8 cellular contexts compared by ENCODE assay signal in the genomic region with DNA sequence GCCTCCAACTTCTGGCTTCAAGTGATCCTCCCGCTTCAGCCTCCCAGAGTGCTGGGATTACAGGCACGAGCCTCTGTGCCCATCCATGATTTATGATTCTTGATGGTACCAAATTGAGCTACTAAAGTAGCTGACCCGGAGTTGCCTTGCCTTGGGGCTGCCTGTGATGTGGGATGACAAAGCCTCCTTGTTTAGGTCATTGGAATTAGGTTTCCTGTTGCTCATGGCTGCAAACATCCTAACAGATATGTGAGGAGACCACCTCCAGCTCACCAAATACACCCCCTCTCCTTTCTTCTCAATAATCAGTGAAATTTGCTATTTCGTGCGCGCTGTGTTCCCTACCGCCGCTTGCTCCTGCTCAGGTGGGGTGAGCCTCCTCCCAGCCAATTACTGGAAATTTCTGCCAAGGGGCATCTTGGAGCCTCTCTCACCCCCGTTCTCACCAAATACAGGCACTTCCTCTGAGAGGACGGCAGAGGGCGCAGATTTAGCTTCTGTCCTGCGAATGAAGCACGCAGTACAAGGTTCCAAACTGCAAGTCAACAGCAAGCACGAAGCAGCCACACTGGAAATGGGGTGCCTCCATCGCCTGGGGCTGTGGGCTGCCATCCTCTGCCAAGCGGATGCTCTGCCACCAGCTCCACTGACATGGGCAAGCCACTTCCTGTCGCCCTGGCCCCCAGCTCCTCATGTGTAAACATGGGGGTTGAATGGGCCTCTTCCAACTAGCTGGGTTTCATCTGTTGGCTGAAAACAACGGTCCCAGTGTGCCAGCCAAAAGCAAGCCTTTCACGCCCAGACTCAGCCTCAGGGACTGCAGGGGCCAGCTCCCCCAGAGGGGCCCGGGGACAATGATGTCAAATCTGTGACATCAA.
DNase-seq lines count a peak whose midpoint lies in the region; ATAC-seq and TF ChIP-seq lines count a peak whose summit lies in the region.

No MANE protein-coding gene starts in this region.

- DNase-seq in HS-27A (ENCODE audit: low read depth) (peak; percentile 33), Peyer's patch (peak; percentile 54 to 84 (median 70)), fibroblast of lung (ENCODE audit: low read depth in 2 of 2) (peak; percentile 74 to 83)
- DNase-seq in activated T-helper 1 cell treated with anti-CD3 and anti-CD28 coated beads, Interleukin-12 subunit alpha, Interleukin-12 subunit beta, Interleukin-2, Interleukin-4 antibody, amounts not matched to agents 30 ng/mL and 10 ng/mL and 1 ng/mL, durations not matched to agents 14 hours and 24 hours and 36 hours (ENCODE audit: low spot score) = peak; percentile 58
- DNase-seq in stimulated activated naive CD4-positive, alpha-beta T cell treated with Interleukin-2 at 50 U/mL for 16 hours (lab: John Stamatoyannopoulos, UW) = peak; percentile 67

- H3K9me3 Mint-ChIP-seq in activated T-helper 1 cell treated with anti-CD3 and anti-CD28 coated beads, Interleukin-12 subunit alpha, Interleukin-12 subunit beta, Interleukin-2, Interleukin-4 antibody, amounts not matched to agents 30 ng/mL and 10 ng/mL and 1 ng/mL, durations not matched to agents 14 hours and 24 hours and 36 hours = no peaks in the 10 kb centered on the region
- H3K9me3 Mint-ChIP-seq in nephron = no peaks in the 10 kb centered on the region

- no peak overlapping the region for H3K27ac ChIP-seq in DOHH2 (ENCODE audit: low read depth, low read length)
- H3K27ac ChIP-seq in Peyer's patch = peak overlapping the region in 1 of 4 donors; percentile 25
- no peak overlapping the region for H3K27ac ChIP-seq in fibroblast of lung (ENCODE audit: insufficient read depth, low read length)

- peaks cover 22% of the 10 kb centered on the region for H3K4me1 Mint-ChIP-seq in activated T-helper 1 cell treated with anti-CD3 and anti-CD28 coated beads, Interleukin-12 subunit alpha, Interleukin-12 subunit beta, Interleukin-2, Interleukin-4 antibody, amounts not matched to agents 30 ng/mL and 10 ng/mL and 1 ng/mL, durations not matched to agents 14 hours and 24 hours and 36 hours (ENCODE audit: low read depth)
- H3K4me1 Mint-ChIP-seq in nephron = peaks cover 25% of the 10 kb centered on the region

- no peak overlapping the region for H3K9ac ChIP-seq in fibroblast of lung (ENCODE audit: insufficient read depth, low read length)

- H3K9me3 ChIP-seq in DOHH2 (ENCODE audit: control insufficient read depth, insufficient read depth, low read length) (no peaks in the 10 kb centered on the region), Peyer's patch (no peaks in the 10 kb centered on the region), fibroblast of lung (ENCODE audit: control insufficient read depth, insufficient read depth, low read depth, low read length) (no peaks in the 10 kb centered on the region)

- H3K27ac Mint-ChIP-seq in activated T-helper 1 cell treated with anti-CD3 and anti-CD28 coated beads, Interleukin-12 subunit alpha, Interleukin-12 subunit beta, Interleukin-2, Interleukin-4 antibody, amounts not matched to agents 30 ng/mL and 10 ng/mL and 1 ng/mL, durations not matched to agents 14 hours and 24 hours and 36 hours = peak overlapping the region; percentile 72
- peak overlapping the region in 2 of 3 experiments; percentile 11 to 58 for H3K27ac Mint-ChIP-seq in nephron

- peak; percentile 90 for TF ChIP-seq CTCF in DOHH2 (IDR thresholded peaks at IDR 0.05; ENCODE audit: low read depth, low read length, poor library complexity, severe bottlenecking)
- peak; percentile 54 to 87 (median 80) for TF ChIP-seq CTCF in Peyer's patch (IDR thresholded peaks at IDR 0.05)
- TF ChIP-seq CTCF in fibroblast of lung (conservative IDR thresholded peaks at IDR 0.05 in 1 of 2, IDR thresholded peaks at IDR 0.05 in 1 of 2; ENCODE audit: low read depth in 1 of 2, low read length in 2 of 2) = peak; percentile 79 to 89
- peak; percentile 71 to 83 (median 78) for TF ChIP-seq CTCF in nephron (IDR thresholded peaks at IDR 0.05; ENCODE audit: unreplicated experiment in 3 of 3)

- no peaks in the 10 kb centered on the region for H3K36me3 Mint-ChIP-seq in activated T-helper 1 cell treated with anti-CD3 and anti-CD28 coated beads, Interleukin-12 subunit alpha, Interleukin-12 subunit beta, Interleukin-2, Interleukin-4 antibody, amounts not matched to agents 30 ng/mL and 10 ng/mL and 1 ng/mL, durations not matched to agents 14 hours and 24 hours and 36 hours (ENCODE audit: low read depth)
- H3K36me3 Mint-ChIP-seq in nephron (ENCODE audit: low read depth) = no peaks in the 10 kb centered on the region

- H3K9me2 ChIP-seq in DOHH2 (replicated peaks; ENCODE audit: control insufficient read depth, low read length) = no peaks in the 10 kb centered on the region

- H3K4me2 ChIP-seq in DOHH2 (ENCODE audit: low read length) (no peak overlapping the region), fibroblast of lung (ENCODE audit: extremely low read depth, insufficient read depth, low read length) (no peak overlapping the region)

- peaks cover 5% of the 10 kb centered on the region for H3K27me3 Mint-ChIP-seq in activated T-helper 1 cell treated with anti-CD3 and anti-CD28 coated beads, Interleukin-12 subunit alpha, Interleukin-12 subunit beta, Interleukin-2, Interleukin-4 antibody, amounts not matched to agents 30 ng/mL and 10 ng/mL and 1 ng/mL, durations not matched to agents 14 hours and 24 hours and 36 hours (ENCODE audit: insufficient read depth)
- H3K27me3 Mint-ChIP-seq in nephron (ENCODE audit: low read depth) = peaks cover 3% of the 10 kb centered on the region

- H3F3A ChIP-seq in DOHH2 (ENCODE audit: control insufficient read depth, insufficient read depth) = no peaks in the 10 kb centered on the region

- H3K4me3 Mint-ChIP-seq in activated T-helper 1 cell treated with anti-CD3 and anti-CD28 coated beads, Interleukin-12 subunit alpha, Interleukin-12 subunit beta, Interleukin-2, Interleukin-4 antibody, amounts not matched to agents 30 ng/mL and 10 ng/mL and 1 ng/mL, durations not matched to agents 14 hours and 24 hours and 36 hours = no peak overlapping the region
- H3K4me3 Mint-ChIP-seq in nephron = no peak overlapping the region

- H4K20me1 ChIP-seq in DOHH2 (ENCODE audit: control insufficient read depth, insufficient read depth, low read depth, low read length) (no peaks in the 10 kb centered on the region), fibroblast of lung (ENCODE audit: control insufficient read depth, extremely low read depth, insufficient read depth, low read length) (no peaks in the 10 kb centered on the region)

- no peak overlapping the region for H3K4me3 ChIP-seq in DOHH2 (ENCODE audit: low read length)
- H3K4me3 ChIP-seq in Peyer's patch = no peak overlapping the region
- H3K4me3 ChIP-seq in fibroblast of lung (replicated peaks in 1 of 4; ENCODE audit: control extremely low read depth in 1 of 4, insufficient read depth in 1 of 4, low read depth in 3 of 4, low read length in 4 of 4) = no peak overlapping the region

- no peak overlapping the region for H2AFZ ChIP-seq in fibroblast of lung (ENCODE audit: low read length)

- H3K4me1 ChIP-seq in DOHH2 (ENCODE audit: control insufficient read depth, low read length) = peaks cover 4% of the 10 kb centered on the region; the same call in 1 of the 2 replicates
- H3K4me1 ChIP-seq in Peyer's patch = peaks cover 0 to 9% (median 2%) of the 10 kb centered on the region in 4 donors
- no peaks in the 10 kb centered on the region for H3K4me1 ChIP-seq in fibroblast of lung (ENCODE audit: control insufficient read depth, extremely low read depth, insufficient read depth, low read length)

- no peak for TF ChIP-seq POLR2A in Peyer's patch (IDR thresholded peaks at IDR 0.05)

- 0 out of 2 replicates have a peak, but pooled peaks cover 2% of the 10 kb centered on the region for H3K27me3 ChIP-seq in DOHH2 (ENCODE audit: control insufficient read depth, low read length)
- H3K27me3 ChIP-seq in Peyer's patch = no peaks in the 10 kb centered on the region
- peaks cover 13% of the 10 kb centered on the region for H3K27me3 ChIP-seq in fibroblast of lung (ENCODE audit: control insufficient read depth, insufficient read depth, low read length)

- H3K79me2 ChIP-seq in DOHH2 (ENCODE audit: control insufficient read depth, low read length) = no peaks in the 10 kb centered on the region
- H3K79me2 ChIP-seq in fibroblast of lung (ENCODE audit: control insufficient read depth, insufficient read depth, low read length) = no peaks in the 10 kb centered on the region

- intact Hi-C loops in activated T-helper 1 cell treated with anti-CD3 and anti-CD28 coated beads, Interleukin-12 subunit alpha, Interleukin-12 subunit beta, Interleukin-2, Interleukin-4 antibody, amounts not matched to agents 30 ng/mL and 10 ng/mL and 1 ng/mL, durations not matched to agents 14 hours and 24 hours and 36 hours (cut with micrococcal nuclease) = loop anchor here (1.0 kb wide), 4 partner anchors 63 to 147 kb away; no protein-coding TSS in a partner anchor

- H3K36me3 ChIP-seq in DOHH2 (ENCODE audit: control insufficient read depth, low read length) (no peaks in the 10 kb centered on the region), Peyer's patch (no peaks in the 10 kb centered on the region), fibroblast of lung (ENCODE audit: control insufficient read depth, insufficient read depth, low read length) (no peaks in the 10 kb centered on the region)

- no peak for ATAC-seq in GM21576 (IDR thresholded peaks at IDR 0.05; ENCODE audit: unreplicated experiment)
